Comparison of ENCODE assay signal across 1 cellular context in genomic region chr14:100568164-100568997, GRCh38.
TF ChIP-seq lines count a peak whose summit lies in the region.

No MANE protein-coding gene starts in this region.

TF ChIP-seq in GM23338, 12 proteins besides CTCF, POLR2A, EP300 and RAD21 (continued from another document):
- no peak for TF ChIP-seq ZNF462 (CRISPR knock-in tag; IDR thresholded peaks at IDR 0.05)
- TF ChIP-seq STAT1 (IDR thresholded peaks at IDR 0.05; ENCODE audit: unreplicated experiment): no peak
- no peak for TF ChIP-seq REST (IDR thresholded peaks at IDR 0.05; ENCODE audit: unreplicated experiment)
- no peak for TF ChIP-seq ETS1 (IDR thresholded peaks at IDR 0.05)
- TF ChIP-seq ZNF331 (CRISPR knock-in tag; IDR thresholded peaks at IDR 0.05; ENCODE audit: low read depth): no peak
TF ChIP-seq in GM23338: peak in this region for 1.
